11 cellular contexts compared by ENCODE assay signal in the genomic region with DNA sequence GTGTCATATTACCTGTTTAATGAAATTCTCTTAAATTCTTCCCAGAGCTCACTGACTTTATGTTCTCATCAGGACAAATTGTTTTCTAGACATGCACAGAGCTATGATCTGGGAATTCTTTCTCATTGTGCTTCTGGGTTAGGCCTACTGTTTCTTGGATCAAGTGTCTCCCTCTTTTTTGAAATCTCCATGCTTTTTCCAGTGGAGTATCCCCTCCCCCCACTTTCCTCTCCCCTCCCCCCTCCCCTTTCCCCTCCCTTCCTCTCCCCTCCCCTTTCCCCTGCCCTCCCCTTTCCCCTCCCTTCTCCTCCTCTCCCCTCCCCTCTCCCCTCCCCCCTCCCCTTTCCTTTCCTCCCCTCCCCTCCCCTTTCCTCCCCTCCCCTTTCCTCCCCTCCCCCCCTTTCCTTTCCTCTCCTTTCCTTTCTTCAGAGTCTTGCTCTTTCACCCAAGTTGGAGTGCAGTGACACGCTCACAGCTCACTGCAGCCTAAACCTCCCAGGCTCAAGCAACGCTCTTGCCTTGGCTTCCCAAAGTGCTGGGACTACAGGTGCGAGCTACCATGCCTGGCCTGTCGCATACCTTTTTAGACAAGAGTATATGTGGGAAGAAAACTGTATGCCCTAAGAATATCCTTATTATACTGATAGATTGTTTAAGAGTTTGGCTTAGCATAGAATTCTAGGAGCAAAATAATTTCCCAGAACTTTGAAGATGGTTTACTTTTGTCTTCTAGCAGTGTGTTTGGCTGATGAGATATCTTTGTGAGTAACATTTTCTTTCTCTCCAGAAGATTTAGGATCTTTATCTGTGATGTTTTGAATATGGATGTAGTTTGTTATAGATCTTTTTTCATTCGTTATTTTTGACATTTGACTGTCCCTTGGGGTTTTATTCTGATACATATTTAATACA. TPM values are rescaled to one million over a fixed set of nuclear protein-coding genes. Genes with fewer than 3 reads are reported as not detected.
DNase-seq lines count a peak whose midpoint lies in the region; ATAC-seq and TF ChIP-seq lines count a peak whose summit lies in the region.
"Had no signal": no experiment of that assay in that cellular context is flagged by ENCODE, and none has a peak within 500 bp of the region (broad histone marks: within the 10 kb centered on the region; RNA-seq: fewer than 3 reads in every experiment).

No MANE protein-coding gene starts in this region.

- DNase-seq in activated CD8-positive, alpha-beta memory T cell treated with anti-CD3 and anti-CD28 coated beads, Interleukin-2, amount 10 ng/mL, durations not matched to agents 7 days and 5 days: no peak
- DNase-seq in activated CD8-positive, alpha-beta memory T cell treated with anti-CD3 and anti-CD28 coated beads, Interleukin-2, amount 50 U/mL, for 4 hours: no peak
- DNase-seq in esophagus muscularis mucosa (ENCODE audit: extremely low spot score) (no peak), HPDE6-E6E7 (ENCODE audit: extremely low spot score) (no peak), inferior parietal cortex (ENCODE audit: extremely low spot score) (no peak)
- DNase-seq: activated CD4-positive, alpha-beta T cell treated with anti-CD3 and anti-CD28 coated beads for 48 hours; NCI-H524 had no signal

- H3K4me3 ChIP-seq in esophagus muscularis mucosa: no peak overlapping the region
- no peak overlapping the region for H3K4me3 ChIP-seq in skeletal muscle tissue (ENCODE audit: low read length in 3 of 3)
- H3K4me3 ChIP-seq: HAP-1 had no signal

- peak overlapping the region; percentile 51 for H3K27ac Mint-ChIP-seq in activated CD8-positive, alpha-beta memory T cell treated with anti-CD3 and anti-CD28 coated beads, Interleukin-2, amount 10 ng/mL, durations not matched to agents 7 days and 5 days

- CTCF ChIA-PET in activated CD8-positive, alpha-beta memory T cell treated with anti-CD3 and anti-CD28 coated beads, Interleukin-2, amount 10 ng/mL, durations not matched to agents 7 days and 5 days (lab: Charles Lee): interaction anchor here (1.0 to 2.4 kb wide), 3 partner anchors 11 to 118 kb away, joined by 3 to 7 read pairs (median 3); no protein-coding TSS in a partner anchor

- no peak for TF ChIP-seq POLR2A in esophagus muscularis mucosa (IDR thresholded peaks at IDR 0.05; ENCODE audit: low read depth)

- peaks cover 23 to 62% (median 39%) of the 10 kb centered on the region in 4 donors for H3K4me1 ChIP-seq in esophagus muscularis mucosa
- peaks cover 4 to 10% (median 8%) of the 10 kb centered on the region in 3 donors for H3K4me1 ChIP-seq in skeletal muscle tissue (ENCODE audit: control insufficient read depth in 3 of 3, insufficient read depth in 3 of 3, low read length in 3 of 3)

- H3K9me3 Mint-ChIP-seq in activated CD8-positive, alpha-beta memory T cell treated with anti-CD3 and anti-CD28 coated beads, Interleukin-2, amount 10 ng/mL, durations not matched to agents 7 days and 5 days (ENCODE audit: low read depth): no peaks in the 10 kb centered on the region

- no peaks in the 10 kb centered on the region for H3K9me3 ChIP-seq in esophagus muscularis mucosa
- no peaks in the 10 kb centered on the region for H3K9me3 ChIP-seq in skeletal muscle tissue (ENCODE audit: control insufficient read depth in 3 of 3, low read length in 3 of 3)
- H3K9me3 ChIP-seq: HAP-1 had no signal

- no peaks in the 10 kb centered on the region for H3K27me3 Mint-ChIP-seq in activated CD8-positive, alpha-beta memory T cell treated with anti-CD3 and anti-CD28 coated beads, Interleukin-2, amount 10 ng/mL, durations not matched to agents 7 days and 5 days

- H3K36me3 ChIP-seq in esophagus muscularis mucosa: no peaks in the 10 kb centered on the region
- no peaks in the 10 kb centered on the region for H3K36me3 ChIP-seq in skeletal muscle tissue (ENCODE audit: control insufficient read depth in 3 of 3, insufficient read depth in 3 of 3, low read length in 3 of 3)
- H3K36me3 ChIP-seq: HAP-1 had no signal

- intact Hi-C loops in esophagus muscularis mucosa (cut with DNase I): no loop called here

- H3K9ac ChIP-seq in skeletal muscle tissue (ENCODE audit: low read depth in 1 of 3, low read length in 3 of 3): no peak overlapping the region

- TF ChIP-seq EP300 in esophagus muscularis mucosa (IDR thresholded peaks at IDR 0.05): no peak

- no peak for TF ChIP-seq CTCF in esophagus muscularis mucosa (IDR thresholded peaks at IDR 0.05)

- no peak overlapping the region for H3K4me3 Mint-ChIP-seq in activated CD8-positive, alpha-beta memory T cell treated with anti-CD3 and anti-CD28 coated beads, Interleukin-2, amount 10 ng/mL, durations not matched to agents 7 days and 5 days

- no peak for ATAC-seq in activated CD8-positive, alpha-beta memory T cell treated with anti-CD3 and anti-CD28 coated beads, Interleukin-2, amount 10 ng/mL, durations not matched to agents 7 days and 5 days
- ATAC-seq in esophagus mucosa: no peak

- H3K27me3 ChIP-seq in esophagus muscularis mucosa: no peaks in the 10 kb centered on the region
- no peaks in the 10 kb centered on the region for H3K27me3 ChIP-seq in skeletal muscle tissue (ENCODE audit: control insufficient read depth in 3 of 3, insufficient read depth in 3 of 3, low read length in 3 of 3)

- H3K36me3 Mint-ChIP-seq in activated CD8-positive, alpha-beta memory T cell treated with anti-CD3 and anti-CD28 coated beads, Interleukin-2, amount 10 ng/mL, durations not matched to agents 7 days and 5 days: no peaks in the 10 kb centered on the region

- H3K27ac ChIP-seq in esophagus muscularis mucosa (replicated peaks in 1 of 4) (peak overlapping the region; percentile 23 to 88 (median 50)), skeletal muscle tissue (ENCODE audit: low read depth, low read length) (peak overlapping the region; percentile 59)

- peaks cover 39% of the 10 kb centered on the region for H3K4me1 Mint-ChIP-seq in activated CD8-positive, alpha-beta memory T cell treated with anti-CD3 and anti-CD28 coated beads, Interleukin-2, amount 10 ng/mL, durations not matched to agents 7 days and 5 days

- WGBS in esophagus muscularis mucosa: 71% methylated on average over 5 of the region's 5 CpGs

TF ChIP-seq in PFSK-1, 5 proteins besides CTCF, POLR2A, EP300 and RAD21:
- TF ChIP-seq SIN3A (IDR thresholded peaks at IDR 0.05; ENCODE audit: borderline replicate concordance, insufficient read depth, low read length) (no peak), POLR2AphosphoS5 (IDR thresholded peaks at IDR 0.05; ENCODE audit: low read depth, low read length) (peak; percentile 63; the same call in 1 of the 2 replicates)
TF ChIP-seq in PFSK-1: peak in this region for 1.

RNA-seq across cellular contexts. Expression of a gene that starts 2.5 kb away (rescaled TPM):
- total RNA-seq in activated CD8-positive, alpha-beta memory T cell treated with anti-CD3 and anti-CD28 coated beads, Interleukin-2, amount 10 ng/mL, durations not matched to agents 7 days and 5 days: 10 to 100 TPM; 10.7 to 15.6 TPM
- 15.2 TPM for polyA plus RNA-seq in PFSK-1 (2012; ENCODE audit: insufficient read length, low read depth)
- total RNA-seq in esophagus muscularis mucosa: 10 to 100 TPM; 18.3 to 32.0 (median 24.9) TPM
- 5.7 TPM for total RNA-seq in skeletal muscle tissue
- total RNA-seq in esophagus mucosa: 6.6 TPM

RNA-seq across cellular contexts. Expression of a gene that starts 29.5 kb away (rescaled TPM):
- total RNA-seq in activated CD8-positive, alpha-beta memory T cell treated with anti-CD3 and anti-CD28 coated beads, Interleukin-2, amount 10 ng/mL, durations not matched to agents 7 days and 5 days: 10 to 100 TPM; 79.8 to 86.0 TPM
- polyA plus RNA-seq in PFSK-1 (2012; ENCODE audit: insufficient read length, low read depth): 32.2 TPM
- 100 to 1,000 TPM; 166 to 235 (median 202) TPM for total RNA-seq in esophagus muscularis mucosa
- total RNA-seq in skeletal muscle tissue: 38.1 TPM
- total RNA-seq in esophagus mucosa: 41.4 TPM
